In the genomic region with DNA sequence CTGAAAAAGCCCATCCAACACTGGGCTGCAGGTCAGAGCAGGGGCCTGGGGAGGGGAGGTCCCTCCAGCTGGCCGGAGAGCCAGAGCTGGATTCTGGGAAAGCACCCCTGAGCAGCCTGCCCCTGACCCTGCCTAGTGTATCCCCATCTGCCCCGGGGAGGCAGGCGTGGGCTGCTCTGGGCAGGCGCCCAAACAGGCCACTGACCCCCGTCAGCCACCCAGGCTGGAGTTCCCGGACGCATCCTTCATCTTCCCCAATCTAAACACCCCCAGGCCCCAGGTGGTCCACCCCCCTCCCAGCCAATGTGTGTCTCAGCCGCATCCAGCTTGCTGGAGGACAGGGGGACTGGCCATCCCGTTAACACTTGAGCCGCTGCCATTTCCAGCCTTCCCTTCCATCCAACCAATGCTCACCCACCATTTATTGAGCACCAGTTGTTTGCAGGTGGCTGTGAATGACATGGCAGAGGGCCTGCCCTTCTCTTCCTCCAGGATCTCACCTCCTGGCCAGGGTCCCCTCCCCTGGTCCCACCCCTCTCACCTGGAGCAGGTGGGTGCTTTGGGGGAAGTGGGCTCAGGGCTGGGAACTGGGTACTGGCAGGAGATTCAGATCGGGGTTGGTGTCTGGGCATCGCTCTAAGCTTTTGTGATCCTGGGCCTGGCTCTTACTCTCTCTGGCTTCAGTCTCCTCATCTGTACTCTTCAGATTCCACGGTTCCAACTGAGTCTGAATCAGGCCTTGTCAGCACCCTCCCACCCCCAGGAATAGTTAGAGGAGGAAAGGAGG, we compare ENCODE assay signal across 1 cellular context.
TF ChIP-seq lines count a peak whose summit lies in the region.

No MANE protein-coding gene starts in this region.

TF ChIP-seq in SK-N-SH treated with all-trans-retinoic acid at 6 μM for 48 hours, 23 proteins besides CTCF, POLR2A, EP300 and RAD21 (continued from another document):
- TF ChIP-seq ZNF565 (CRISPR knock-in tag; conservative IDR thresholded peaks at IDR 0.05; ENCODE audit: low read depth) (no peak), ESRRG (CRISPR knock-in tag; IDR thresholded peaks at IDR 0.05) (no peak)
- TF ChIP-seq, protein P1, sequence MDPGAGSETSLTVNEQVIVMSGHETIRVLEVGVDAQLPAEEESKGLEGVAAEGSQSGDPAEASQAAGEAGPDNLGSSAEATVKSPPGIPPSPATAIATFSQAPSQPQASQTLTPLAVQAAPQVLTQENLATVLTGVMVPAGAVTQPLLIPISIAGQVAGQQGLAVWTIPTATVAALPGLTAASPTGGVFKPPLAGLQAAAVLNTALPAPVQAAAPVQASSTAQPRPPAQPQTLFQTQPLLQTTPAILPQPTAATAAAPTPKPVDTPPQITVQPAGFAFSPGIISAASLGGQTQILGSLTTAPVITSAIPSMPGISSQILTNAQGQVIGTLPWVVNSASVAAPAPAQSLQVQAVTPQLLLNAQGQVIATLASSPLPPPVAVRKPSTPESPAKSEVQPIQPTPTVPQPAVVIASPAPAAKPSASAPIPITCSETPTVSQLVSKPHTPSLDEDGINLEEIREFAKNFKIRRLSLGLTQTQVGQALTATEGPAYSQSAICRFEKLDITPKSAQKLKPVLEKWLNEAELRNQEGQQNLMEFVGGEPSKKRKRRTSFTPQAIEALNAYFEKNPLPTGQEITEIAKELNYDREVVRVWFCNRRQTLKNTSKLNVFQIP (CRISPR knock-in tag; IDR thresholded peaks at IDR 0.05; ENCODE audit: borderline replicate concordance, low read depth), result no peak
